ENCODE assay signal across 4 cellular contexts in genomic region chr15:28597471-28597870, GRCh38. TPM values are rescaled to one million over a fixed set of nuclear protein-coding genes. Genes with fewer than 3 reads are reported as not detected.
"Had no signal": no experiment of that assay in that cellular context is flagged by ENCODE, and none has a peak within 500 bp of the region (broad histone marks: within the 10 kb centered on the region; RNA-seq: fewer than 3 reads in every experiment).

No MANE protein-coding gene starts in this region.

RNA-seq across cellular contexts. Expression of gene GOLGA6L25, which starts 44.1 kb away (rescaled TPM):
- total RNA-seq: LHCN-M2, M059J, MCF 10A, NCI-H460 had no signal
